17 cellular contexts compared by ENCODE assay signal in the genomic region with DNA sequence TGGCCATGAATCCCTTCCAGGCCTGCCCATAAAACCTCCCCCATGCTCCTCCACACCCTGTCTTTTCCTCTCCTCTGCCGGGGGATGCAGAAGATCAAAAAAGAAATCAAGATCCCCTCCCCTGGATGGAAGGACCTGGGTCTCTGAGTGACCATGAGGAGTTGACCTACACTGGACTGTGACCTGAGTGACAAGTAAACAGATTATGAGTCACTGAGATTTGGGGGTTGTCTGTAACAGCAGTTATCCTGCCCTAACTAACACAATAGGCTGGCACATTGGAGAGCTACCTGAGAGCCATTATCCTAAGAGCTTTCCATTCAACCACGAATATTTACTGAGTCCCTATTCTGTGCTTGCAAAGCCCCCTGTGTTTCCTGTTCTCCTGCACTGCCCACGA. TPM values are rescaled to one million over a fixed set of nuclear protein-coding genes. Genes with fewer than 3 reads are reported as not detected.
A peak's percentile ranks its signal among the peaks of the same experiment; 100 is the strongest.
DNase-seq lines count a peak whose midpoint lies in the region; TF ChIP-seq lines count a peak whose summit lies in the region.
"Had no signal": no experiment of that assay in that cellular context is flagged by ENCODE, and none has a peak within 500 bp of the region (broad histone marks: within the 10 kb centered on the region; RNA-seq: fewer than 3 reads in every experiment).

No MANE protein-coding gene starts in this region.

- no peak for TF ChIP-seq CTCF in endothelial cell (IDR thresholded peaks at IDR 0.05; ENCODE audit: unreplicated experiment)
- no peak for TF ChIP-seq CTCF in neutrophil (IDR thresholded peaks at IDR 0.05)

- H3K27me3 ChIP-seq in neutrophil = no peaks in the 10 kb centered on the region
- H3K27me3 ChIP-seq: SJCRH30 had no signal

- H3K9me3 ChIP-seq in neutrophil = no peaks in the 10 kb centered on the region
- H3K9me3 ChIP-seq: SJCRH30 had no signal

- H3K27me3 Mint-ChIP-seq in endothelial cell (ENCODE audit: unreplicated experiment) = peaks cover 10% of the 10 kb centered on the region

- H3K4me1 Mint-ChIP-seq in endothelial cell (ENCODE audit: unreplicated experiment) = peaks cover 40% of the 10 kb centered on the region

- peaks cover 45% of the 10 kb centered on the region for H3K36me3 ChIP-seq in neutrophil
- H3K36me3 ChIP-seq: SJCRH30 had no signal

- H3K27ac ChIP-seq in neutrophil = peak overlapping the region; percentile 70
- H3K27ac ChIP-seq: 22Rv1, PC-9, SJCRH30 had no signal

- peak overlapping the region; percentile 74 for H3K27ac Mint-ChIP-seq in endothelial cell (ENCODE audit: unreplicated experiment)

- no peak overlapping the region for H3K4me3 ChIP-seq in neutrophil (ENCODE audit: low read depth in 1 of 2, low read length in 1 of 2)
- H3K4me3 ChIP-seq: PC-9, SJCRH30 had no signal

- peak; percentile 20 for DNase-seq in NCI-H1092 treated with DMSO at 0.1 percent for 48 hours (lab: John Stamatoyannopoulos, UW)
- DNase-seq in NCI-H1092 (lab: John Stamatoyannopoulos, UW) = no peak
- DNase-seq in NCI-H345 (lab: John Stamatoyannopoulos, UW) = peak; percentile 64
- no peak for DNase-seq in endothelial cell (ENCODE audit: low spot score)
- DNase-seq in GM03348 (ENCODE audit: low spot score) = no peak
- DNase-seq in DMS79 (lab: John Stamatoyannopoulos, UW) = no peak
- no peak for DNase-seq in HCEC 1CT
- DNase-seq: C1 segment of cervical spinal cord, H9, NCI-H1436, NCI-H2081, NCI-H226, NCI-H526 treated with DMSO at 0.1 percent for 48 hours, PC-9, SJCRH30 had no signal

- peaks cover 55 to 56% of the 10 kb centered on the region in 2 experiments for H3K4me1 ChIP-seq in neutrophil (ENCODE audit: control insufficient read depth in 1 of 2, insufficient read depth in 1 of 2, low read depth in 1 of 2, low read length in 1 of 2)
- H3K4me1 ChIP-seq: SJCRH30 had no signal

- peaks cover 5% of the 10 kb centered on the region for H3K9me3 Mint-ChIP-seq in endothelial cell (ENCODE audit: unreplicated experiment)
- H3K9me3 Mint-ChIP-seq: H9 had no signal

- no peak overlapping the region for H3K4me3 Mint-ChIP-seq in endothelial cell (ENCODE audit: unreplicated experiment)
- H3K4me3 Mint-ChIP-seq: H9 had no signal

- H3K36me3 Mint-ChIP-seq in endothelial cell (ENCODE audit: low read depth, unreplicated experiment) = peaks cover 7% of the 10 kb centered on the region

RNA-seq across cellular contexts. Expression of a gene that starts 28.4 kb away (rescaled TPM):
- 132 TPM for total RNA-seq in endothelial cell (ENCODE audit: unreplicated experiment)

Comparison
In these comparisons a context has a peak if more than half of its experiments do, and no peak if none do; other contexts are left out.
1. DNase-seq: peak in NCI-H1092 treated with DMSO at 0.1 percent for 48 hours (single experiment) and NCI-H345 (single experiment); none in NCI-H1092 (single experiment), endothelial cell (single experiment), GM03348 (single experiment), DMS79 (single experiment) and HCEC 1CT (single experiment).